In genomic region chr10:30709700-30710358, GRCh38 we compare ENCODE assay signal across 27 cellular contexts.
"Had no signal": no experiment of that assay in that cellular context is flagged by ENCODE, and none has a peak within 500 bp of the region (broad histone marks: within the 10 kb centered on the region; RNA-seq: fewer than 3 reads in every experiment).

No MANE protein-coding gene starts in this region.

- H3K36me3 ChIP-seq: esophagus muscularis mucosa, left ventricle myocardium inferior, ovary, prostate gland, right atrium auricular region, spleen, tibial artery had no signal

- ATAC-seq: activated CD8-positive, alpha-beta memory T cell treated with anti-CD3 and anti-CD28 coated beads, Interleukin-2, amount 10 ng/mL, durations not matched to agents 7 days and 5 days; effector memory CD8-positive, alpha-beta T cell; natural killer cell; stimulated activated naive CD8-positive, alpha-beta T cell treated with anti-CD3 and anti-CD28 coated beads, Interleukin-15, Interleukin-2, amounts not matched to agents 100 U/mL and 50 U/mL, for 24 hours; T-helper 17 cell had no signal

- H3K27me3 Mint-ChIP-seq: activated CD4-positive, alpha-beta memory T cell treated with anti-CD3 and anti-CD28 coated beads, Interleukin-2, amount 10 ng/mL, durations not matched to agents 7 days and 5 days; activated CD8-positive, alpha-beta memory T cell treated with anti-CD3 and anti-CD28 coated beads, Interleukin-2, amount 10 ng/mL, durations not matched to agents 7 days and 5 days; effector memory CD8-positive, alpha-beta T cell; T-helper 17 cell had no signal

- H3K4me3 ChIP-seq: esophagus muscularis mucosa, left ventricle myocardium inferior, ovary, prostate gland, right atrium auricular region, spleen, tibial artery had no signal

- H3K4me1 Mint-ChIP-seq: mesothelial cell of epicardium had no signal

- H3K9me3 Mint-ChIP-seq: effector memory CD8-positive, alpha-beta T cell had no signal

- H3K27me3 ChIP-seq: ovary, right atrium auricular region, spleen had no signal

- H3K4me1 ChIP-seq: esophagus muscularis mucosa, left ventricle myocardium inferior, prostate gland, right atrium auricular region, tibial artery had no signal

- DNase-seq: activated CD4-positive, alpha-beta memory T cell treated with anti-CD3 and anti-CD28 coated beads, Interleukin-2, amount 10 ng/mL, durations not matched to agents 7 days and 5 days; activated CD4-positive, alpha-beta T cell treated with anti-CD3 and anti-CD28 coated beads for 4 hours; activated CD4-positive, CD25-positive, alpha-beta regulatory T cell; activated CD8-positive, alpha-beta memory T cell treated with anti-CD3 and anti-CD28 coated beads, Interleukin-2, amount 10 ng/mL, durations not matched to agents 7 days and 5 days; activated effector memory CD4-positive, alpha-beta T cell treated with Interleukin-2 at 50 U/mL for 16 hours; activated naive CD4-positive, alpha-beta T cell treated with anti-CD3 and anti-CD28 coated beads, Interleukin-2, amount 10 ng/mL, durations not matched to agents 7 days and 5 days; activated T-cell treated with anti-CD3 and anti-CD28 coated beads, Interleukin-2, amount 50 U/mL, for 1 hour; aorta; caudate nucleus; effector memory CD8-positive, alpha-beta T cell; hippocampal formation; kidney glomerular epithelial cell; left ventricle myocardium inferior; mammary epithelial cell; natural killer cell; ovary; spleen; stimulated activated CD4-positive, alpha-beta T cell treated with anti-CD3 and anti-CD28 coated beads, Interleukin-4, amount 100 ng/mL, for 1 hour; stimulated activated naive CD8-positive, alpha-beta T cell treated with anti-CD3 and anti-CD28 coated beads, Interleukin-15, Interleukin-2, amounts not matched to agents 100 U/mL and 50 U/mL, for 24 hours; SW 1271; T-helper 17 cell; tibial artery had no signal

- H3K9me3 ChIP-seq: esophagus muscularis mucosa, ovary, prostate gland had no signal

- H3K27ac ChIP-seq: esophagus muscularis mucosa, left ventricle myocardium inferior, ovary, prostate gland, right atrium auricular region, spleen, tibial artery had no signal

- H3K27ac Mint-ChIP-seq: activated CD4-positive, alpha-beta memory T cell treated with anti-CD3 and anti-CD28 coated beads, Interleukin-2, amount 10 ng/mL, durations not matched to agents 7 days and 5 days; activated CD8-positive, alpha-beta memory T cell treated with anti-CD3 and anti-CD28 coated beads, Interleukin-2, amount 10 ng/mL, durations not matched to agents 7 days and 5 days; activated naive CD4-positive, alpha-beta T cell treated with anti-CD3 and anti-CD28 coated beads, Interleukin-2, amount 10 ng/mL, durations not matched to agents 7 days and 5 days; brain; mesothelial cell of epicardium; natural killer cell; T-helper 17 cell had no signal

- H3K4me3 Mint-ChIP-seq: activated CD4-positive, alpha-beta memory T cell treated with anti-CD3 and anti-CD28 coated beads, Interleukin-2, amount 10 ng/mL, durations not matched to agents 7 days and 5 days; activated CD8-positive, alpha-beta memory T cell treated with anti-CD3 and anti-CD28 coated beads, Interleukin-2, amount 10 ng/mL, durations not matched to agents 7 days and 5 days; activated naive CD4-positive, alpha-beta T cell treated with anti-CD3 and anti-CD28 coated beads, Interleukin-2, amount 10 ng/mL, durations not matched to agents 7 days and 5 days; brain; effector memory CD8-positive, alpha-beta T cell; mesothelial cell of epicardium; natural killer cell; T-helper 17 cell had no signal
